ENCODE assay signal across 12 cellular contexts in genomic region chr1:16019580-16020277, GRCh38. TPM values are rescaled to one million over a fixed set of nuclear protein-coding genes. Genes with fewer than 3 reads are reported as not detected.
DNase-seq lines count a peak whose midpoint lies in the region; TF ChIP-seq lines count a peak whose summit lies in the region.
"Had no signal": no experiment of that assay in that cellular context is flagged by ENCODE, and none has a peak within 500 bp of the region (broad histone marks: within the 10 kb centered on the region; RNA-seq: fewer than 3 reads in every experiment).

No MANE protein-coding gene starts in this region.

- intact Hi-C loops in activated naive CD4-positive, alpha-beta T cell treated with anti-CD3 and anti-CD28 coated beads for 36 hours (cut with micrococcal nuclease), result no loop called here

- DNase-seq in EH (ENCODE audit: low read depth), result peak; percentile 66
- DNase-seq in astrocyte of the hippocampus (ENCODE audit: low read depth, low spot score), result peak; percentile 55
- DNase-seq in hypothalamus (lab: John Stamatoyannopoulos, UW), result peak in 26 of 51 donors; percentile 6 to 69 (median 28)
- no peak for DNase-seq in activated naive CD4-positive, alpha-beta T cell treated with anti-CD3 and anti-CD28 coated beads for 36 hours
- no peak for DNase-seq in NCI-H2227 treated with DMSO at 0.1 percent for 48 hours (lab: John Stamatoyannopoulos, UW)
- DNase-seq in pons (ENCODE audit: low spot score), result no peak
- no peak for DNase-seq in H9
- DNase-seq: dermis blood vessel endothelial cell; NCI-H510A; stimulated activated naive CD8-positive, alpha-beta T cell treated with anti-CD3 and anti-CD28 coated beads, Interleukin-15, amount 100 ng/mL, for 72 hours had no signal

- no peaks in the 10 kb centered on the region for H3K79me1 ChIP-seq in H9 (ENCODE audit: insufficient read depth, low read depth, low read length, poor library complexity, severe bottlenecking)

- no peak overlapping the region for H3K4me3 Mint-ChIP-seq in activated naive CD4-positive, alpha-beta T cell treated with anti-CD3 and anti-CD28 coated beads for 36 hours
- H3K4me3 Mint-ChIP-seq in H9, result no peak overlapping the region
- H3K4me3 Mint-ChIP-seq: stimulated activated naive CD8-positive, alpha-beta T cell treated with anti-CD3 and anti-CD28 coated beads, Interleukin-15, amount 100 ng/mL, for 72 hours had no signal

- H3K9ac ChIP-seq in skeletal muscle tissue (ENCODE audit: low read depth in 1 of 3, low read length in 3 of 3) (peak overlapping the region; percentile 92 to 100 (median 98)), H9 (ENCODE audit: extremely low read depth, insufficient read length, low read length) (no peak overlapping the region)

- H2BK12ac ChIP-seq in H9 (ENCODE audit: insufficient read length, low read depth, low read length), result no peak overlapping the region

- H4K91ac ChIP-seq in H9 (ENCODE audit: insufficient read length, low read depth, low read length), result no peak overlapping the region

- no peaks in the 10 kb centered on the region for H3K23me2 ChIP-seq in H9 (ENCODE audit: insufficient read length, low read depth, low read length, poor library complexity, severe bottlenecking)

- no peaks in the 10 kb centered on the region for H3K9me3 Mint-ChIP-seq in activated naive CD4-positive, alpha-beta T cell treated with anti-CD3 and anti-CD28 coated beads for 36 hours
- H3K9me3 Mint-ChIP-seq in H9, result no peaks in the 10 kb centered on the region
- H3K9me3 Mint-ChIP-seq: stimulated activated naive CD8-positive, alpha-beta T cell treated with anti-CD3 and anti-CD28 coated beads, Interleukin-15, amount 100 ng/mL, for 72 hours had no signal

- H2BK120ac ChIP-seq in H9 (ENCODE audit: low read depth, low read length, poor library complexity, severe bottlenecking), result no peak overlapping the region

- no peak overlapping the region for H3K4me2 ChIP-seq in H9 (ENCODE audit: insufficient read depth, insufficient read length, low read length)

- no peak overlapping the region for H2BK5ac ChIP-seq in H9 (ENCODE audit: insufficient read length, low read length)

- no peaks in the 10 kb centered on the region for H3K36me3 Mint-ChIP-seq in activated naive CD4-positive, alpha-beta T cell treated with anti-CD3 and anti-CD28 coated beads for 36 hours (ENCODE audit: low read depth)
- no peaks in the 10 kb centered on the region for H3K36me3 Mint-ChIP-seq in H9 (ENCODE audit: insufficient read depth in 1 of 3, low read depth in 3 of 3)

- H3K14ac ChIP-seq in H9 (ENCODE audit: insufficient read depth, low read length), result no peak overlapping the region

- TF ChIP-seq CTCF in H9 (conservative IDR thresholded peaks at IDR 0.05), result no peak

- H3K27me3 ChIP-seq in skeletal muscle tissue (ENCODE audit: control insufficient read depth in 3 of 3, insufficient read depth in 3 of 3, low read length in 3 of 3), result no peaks in the 10 kb centered on the region
- no peaks in the 10 kb centered on the region for H3K27me3 ChIP-seq in H9 (ENCODE audit: insufficient read depth, low read length)

- peaks cover 0 to 17% (median 5%) of the 10 kb centered on the region in 3 donors for H3K36me3 ChIP-seq in skeletal muscle tissue (ENCODE audit: control insufficient read depth in 3 of 3, insufficient read depth in 3 of 3, low read length in 3 of 3)

- WGBS in H9 (ENCODE audit: extremely low coverage, insufficient read length, low lambda C conversion rate), result no CpG with 5 or more reads among the region's 11 CpGs

- no peak overlapping the region for H2BK15ac ChIP-seq in H9 (ENCODE audit: low read depth, low read length)

- no peaks in the 10 kb centered on the region for H3K9me3 ChIP-seq in skeletal muscle tissue (ENCODE audit: control insufficient read depth in 3 of 3, low read length in 3 of 3)
- no peaks in the 10 kb centered on the region for H3K9me3 ChIP-seq in H9 (ENCODE audit: control insufficient read depth, low read depth, low read length)

- peak overlapping the region; percentile 99 for H3K27ac ChIP-seq in skeletal muscle tissue (ENCODE audit: low read depth, low read length)
- H3K27ac ChIP-seq in H9 (ENCODE audit: insufficient read length, low read depth, low read length), result no peak overlapping the region

- H3K56ac ChIP-seq in H9 (ENCODE audit: insufficient read length, low read depth, low read length), result no peak overlapping the region

- H3K79me2 ChIP-seq in H9 (ENCODE audit: insufficient read depth, low read length), result no peaks in the 10 kb centered on the region

- H3T11ph ChIP-seq in H9 (ENCODE audit: low read length), result no peak overlapping the region

- no peak overlapping the region for H2BK20ac ChIP-seq in H9 (ENCODE audit: low read depth, low read length, poor library complexity, severe bottlenecking)

- no peak overlapping the region for H3K23ac ChIP-seq in H9 (ENCODE audit: insufficient read length, low read depth, low read length)

- H2AFZ ChIP-seq in H9 (ENCODE audit: low read length), result no peak overlapping the region

- H2AK5ac ChIP-seq in H9 (ENCODE audit: insufficient read length, low read length), result no peak overlapping the region

- H4K5ac ChIP-seq in H9 (ENCODE audit: insufficient read length, low read depth, low read length), result no peak overlapping the region

- no peak overlapping the region for H3K4ac ChIP-seq in H9 (ENCODE audit: low read depth, low read length)

- no peaks in the 10 kb centered on the region for H3K27me3 Mint-ChIP-seq in activated naive CD4-positive, alpha-beta T cell treated with anti-CD3 and anti-CD28 coated beads for 36 hours (ENCODE audit: low read depth)
- peaks cover 46% of the 10 kb centered on the region for H3K27me3 Mint-ChIP-seq in H9 (ENCODE audit: low read depth)

- peak overlapping the region in 2 of 3 donors; percentile 89 to 94 for H3K4me3 ChIP-seq in skeletal muscle tissue (ENCODE audit: low read length in 3 of 3)
- H3K4me3 ChIP-seq: skin epidermis had no signal

- H4K20me1 ChIP-seq in H9 (ENCODE audit: control insufficient read depth, insufficient read depth, insufficient read length), result no peaks in the 10 kb centered on the region

- H3K4me1 ChIP-seq in skeletal muscle tissue (ENCODE audit: control insufficient read depth in 3 of 3, insufficient read depth in 3 of 3, low read length in 3 of 3) (peaks cover 49 to 78% (median 66%) of the 10 kb centered on the region in 3 donors), H9 (ENCODE audit: insufficient read depth, low read length) (no peaks in the 10 kb centered on the region)

- CTCF ChIA-PET in activated naive CD4-positive, alpha-beta T cell treated with anti-CD3 and anti-CD28 coated beads for 36 hours (lab: Charles Lee), result interaction anchor here (0.6 to 1.6 kb wide), 3 partner anchors 10 to 354 kb away, joined by 3 to 7 read pairs (median 3); no protein-coding TSS in a partner anchor

- no peak overlapping the region for H3K18ac ChIP-seq in H9 (ENCODE audit: insufficient read length, low read depth, low read length)

- no peaks in the 10 kb centered on the region for H3K4me1 Mint-ChIP-seq in activated naive CD4-positive, alpha-beta T cell treated with anti-CD3 and anti-CD28 coated beads for 36 hours (ENCODE audit: low read depth)
- H3K4me1 Mint-ChIP-seq in H9, result peaks cover 12 to 38% of the 10 kb centered on the region in 2 experiments

- no peak overlapping the region for H4K8ac ChIP-seq in H9 (replicated peaks; ENCODE audit: insufficient read length, low read depth, low read length)

- no peak overlapping the region for H3K27ac Mint-ChIP-seq in activated naive CD4-positive, alpha-beta T cell treated with anti-CD3 and anti-CD28 coated beads for 36 hours
- H3K27ac Mint-ChIP-seq in H9, result 0 out of 7 replicates have a peak overlapping the region, but pooled peaks of 1 of the 3 experiments have one; percentile 56
- H3K27ac Mint-ChIP-seq: stimulated activated naive CD8-positive, alpha-beta T cell treated with anti-CD3 and anti-CD28 coated beads, Interleukin-15, amount 100 ng/mL, for 72 hours had no signal

RNA-seq across cellular contexts. Expression of gene HSPB7, which starts 1.9 kb away (rescaled TPM):
- total RNA-seq in skeletal muscle tissue (5.7 TPM), H9 (2021) (not detected in 2 replicates)
- not detected for total RNA-seq in activated naive CD4-positive, alpha-beta T cell treated with anti-CD3 and anti-CD28 coated beads for 36 hours
- total RNA-seq: dermis blood vessel endothelial cell had no signal

RNA-seq across cellular contexts. Expression of gene CLCNKA, which starts 2.1 kb away (rescaled TPM):
- total RNA-seq in skeletal muscle tissue (under 0.01 TPM), H9 (2021) (0.37 and 0.98 TPM in 2 replicates)
- total RNA-seq in activated naive CD4-positive, alpha-beta T cell treated with anti-CD3 and anti-CD28 coated beads for 36 hours, result not detected
- total RNA-seq: dermis blood vessel endothelial cell had no signal

RNA-seq across cellular contexts. Expression of gene SRARP, which starts 15.7 kb away (rescaled TPM):
- total RNA-seq in skeletal muscle tissue, result not detected
- total RNA-seq in activated naive CD4-positive, alpha-beta T cell treated with anti-CD3 and anti-CD28 coated beads for 36 hours, result not detected
- not detected in 2 replicates for total RNA-seq in H9 (2021)

RNA-seq across cellular contexts. Expression of gene CLCNKB, which starts 23.9 kb away (rescaled TPM):
- total RNA-seq in skeletal muscle tissue (not detected), H9 (2021) (1.7 and 1.8 TPM in 2 replicates)
- not detected for total RNA-seq in activated naive CD4-positive, alpha-beta T cell treated with anti-CD3 and anti-CD28 coated beads for 36 hours

RNA-seq across cellular contexts. Expression of gene ZBTB17, which starts 43.8 kb away (rescaled TPM):
- total RNA-seq in skeletal muscle tissue, result 23.5 TPM
- total RNA-seq in activated naive CD4-positive, alpha-beta T cell treated with anti-CD3 and anti-CD28 coated beads for 36 hours, result 10 to 100 TPM; 34.8 to 37.5 TPM
- total RNA-seq in H9 (2021), result 16.5 and 16.7 TPM in 2 replicates

Comparison
In these comparisons a context has a peak if more than half of its experiments do, and no peak if none do; other contexts are left out.
1. DNase-seq: peak in EH (single experiment), astrocyte of the hippocampus (single experiment) and hypothalamus (26 of 51); none in activated naive CD4-positive, alpha-beta T cell treated with anti-CD3 and anti-CD28 coated beads for 36 hours (single experiment), NCI-H2227 treated with DMSO at 0.1 percent for 48 hours (single experiment), pons (single experiment) and H9 (single experiment).